In the genomic region with DNA sequence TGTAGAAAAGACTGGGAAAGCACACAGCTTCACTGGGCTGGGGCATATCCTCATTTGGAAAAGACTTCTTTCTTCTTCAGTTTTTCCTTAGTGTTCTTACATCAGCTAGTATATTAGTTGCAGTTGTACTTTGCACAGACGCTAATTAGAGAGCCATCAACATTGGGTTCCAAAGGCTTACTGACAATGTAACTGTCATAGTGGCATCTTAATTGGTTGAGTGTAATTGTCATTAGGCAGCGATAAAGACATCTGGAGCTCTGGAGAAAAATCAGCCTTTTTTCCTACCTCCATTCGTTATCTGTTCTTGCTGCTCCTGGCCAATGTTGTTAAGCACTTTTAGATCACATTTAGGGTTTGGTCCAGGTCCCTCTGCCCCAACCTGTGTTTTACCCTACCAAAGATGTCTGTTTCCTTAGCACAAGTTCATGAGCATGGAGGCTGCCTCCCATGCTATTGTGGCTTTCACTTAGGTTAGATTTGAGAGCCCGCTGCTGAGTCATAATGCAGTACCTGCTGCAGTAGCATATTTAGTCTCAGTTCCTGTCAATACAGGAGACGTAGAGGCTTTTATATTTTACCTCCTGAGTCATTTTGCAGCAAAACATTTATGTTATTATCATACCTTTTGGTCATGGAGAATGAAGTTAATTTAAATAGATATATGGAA, we compare ENCODE assay signal across 8 cellular contexts. TPM values are rescaled to one million over a fixed set of nuclear protein-coding genes. Genes with fewer than 3 reads are reported as not detected.
DNase-seq lines count a peak whose midpoint lies in the region; ATAC-seq and TF ChIP-seq lines count a peak whose summit lies in the region.

No MANE protein-coding gene starts in this region.

- H3K27me3 Mint-ChIP-seq in activated CD8-positive, alpha-beta T cell treated with anti-CD3 and anti-CD28 coated beads for 36 hours, result no peaks in the 10 kb centered on the region

- no peaks in the 10 kb centered on the region for H3K4me1 ChIP-seq in effector memory CD4-positive, alpha-beta T cell (ENCODE audit: control insufficient read depth, insufficient read depth, low read length, poor library complexity, severe bottlenecking)

- H3K36me3 ChIP-seq in effector memory CD4-positive, alpha-beta T cell (ENCODE audit: control insufficient read depth, insufficient read depth, low read length), result no peaks in the 10 kb centered on the region

- H3K4me3 ChIP-seq in effector memory CD4-positive, alpha-beta T cell (ENCODE audit: insufficient read depth, low read depth, low read length, poor library complexity, severe bottlenecking), result no peak overlapping the region

- TF ChIP-seq CTCF in activated CD8-positive, alpha-beta T cell treated with anti-CD3 and anti-CD28 coated beads for 36 hours (IDR thresholded peaks at IDR 0.05), result no peak

- H3K9me3 ChIP-seq in effector memory CD4-positive, alpha-beta T cell (ENCODE audit: control insufficient read depth, low read length), result no peaks in the 10 kb centered on the region

- H3K36me3 Mint-ChIP-seq in activated CD8-positive, alpha-beta T cell treated with anti-CD3 and anti-CD28 coated beads for 36 hours (ENCODE audit: low read depth), result no peaks in the 10 kb centered on the region

- ATAC-seq in HG02943 (IDR thresholded peaks at IDR 0.05; ENCODE audit: low read depth, unreplicated experiment), result peak; percentile 80
- peak; percentile 94 for ATAC-seq in activated CD8-positive, alpha-beta T cell treated with anti-CD3 and anti-CD28 coated beads for 36 hours

- POLR2A ChIA-PET in activated CD8-positive, alpha-beta T cell treated with anti-CD3 and anti-CD28 coated beads for 36 hours (lab: Charles Lee), result interaction anchor here (1.0 to 1.2 kb wide), 2 partner anchors 33 to 138 kb away, joined by 3 to 4 read pairs; no protein-coding TSS in a partner anchor

- H3K9me3 Mint-ChIP-seq in activated CD8-positive, alpha-beta T cell treated with anti-CD3 and anti-CD28 coated beads for 36 hours, result no peaks in the 10 kb centered on the region

- H3K27ac ChIP-seq in effector memory CD4-positive, alpha-beta T cell (ENCODE audit: insufficient read depth, low read length, poor library complexity, severe bottlenecking), result no peak overlapping the region

- intact Hi-C loops in activated CD8-positive, alpha-beta T cell treated with anti-CD3 and anti-CD28 coated beads for 36 hours (cut with micrococcal nuclease), result loop anchor here (10.0 kb wide), 1 partner anchor 255 kb away; no protein-coding TSS in a partner anchor

- H3K27ac Mint-ChIP-seq in activated CD8-positive, alpha-beta T cell treated with anti-CD3 and anti-CD28 coated beads for 36 hours, result no peak overlapping the region

- H3K4me1 Mint-ChIP-seq in activated CD8-positive, alpha-beta T cell treated with anti-CD3 and anti-CD28 coated beads for 36 hours (ENCODE audit: low read depth), result peaks cover 35% of the 10 kb centered on the region

- CTCF ChIA-PET in activated CD8-positive, alpha-beta T cell treated with anti-CD3 and anti-CD28 coated beads for 36 hours (lab: Charles Lee), result interaction anchor here (0.8 to 2.2 kb wide), 6 partner anchors 14 to 256 kb away, joined by 3 to 8 read pairs (median 3); no protein-coding TSS in a partner anchor

- peak in 2 of 3 experiments; percentile 11 to 12 for DNase-seq in activated CD8-positive, alpha-beta memory T cell treated with anti-CD3 and anti-CD28 coated beads for 48 hours (ENCODE audit: low read depth in 2 of 3, low spot score in 2 of 3)
- DNase-seq in activated CD8-positive, alpha-beta memory T cell treated with anti-CD3 and anti-CD28 coated beads, Interleukin-2, amount 50 U/mL, for 4 hours, result no peak
- peak; percentile 78 for DNase-seq in activated CD8-positive, alpha-beta T cell treated with anti-CD3 and anti-CD28 coated beads for 36 hours
- peak; percentile 13 to 34 for DNase-seq in stimulated activated CD8-positive, alpha-beta memory T cell treated with anti-CD3 and anti-CD28 coated beads, Interleukin-2, amount 100 ng/mL, for 48 hours (ENCODE audit: low read depth in 2 of 2)
- DNase-seq in effector memory CD4-positive, alpha-beta T cell, result no peak
- no peak for DNase-seq in SKM-1 (lab: John Stamatoyannopoulos, UW; ENCODE audit: unreplicated experiment)
- DNase-seq in NCI-H1694 treated with DMSO at 0.1 percent for 48 hours (lab: John Stamatoyannopoulos, UW), result no peak

- no peak overlapping the region for H3K4me3 Mint-ChIP-seq in activated CD8-positive, alpha-beta T cell treated with anti-CD3 and anti-CD28 coated beads for 36 hours

- H3K27me3 ChIP-seq in effector memory CD4-positive, alpha-beta T cell (replicated peaks; ENCODE audit: control insufficient read depth, insufficient read depth, low read length, poor library complexity, severe bottlenecking), result no peaks in the 10 kb centered on the region

RNA-seq across cellular contexts. Expression of gene FBXW8, which starts 49.2 kb away (rescaled TPM):
- total RNA-seq in activated CD8-positive, alpha-beta T cell treated with anti-CD3 and anti-CD28 coated beads for 36 hours, result 1 to 10 TPM; 7.0 to 8.5 TPM

Comparison
In these comparisons a context has a peak if more than half of its experiments do, and no peak if none do; other contexts are left out.
1. DNase-seq: peak in activated CD8-positive, alpha-beta memory T cell treated with anti-CD3 and anti-CD28 coated beads for 48 hours (2 of 3), activated CD8-positive, alpha-beta T cell treated with anti-CD3 and anti-CD28 coated beads for 36 hours (single experiment) and stimulated activated CD8-positive, alpha-beta memory T cell treated with anti-CD3 and anti-CD28 coated beads, Interleukin-2, amount 100 ng/mL, for 48 hours (2 of 2); none in activated CD8-positive, alpha-beta memory T cell treated with anti-CD3 and anti-CD28 coated beads, Interleukin-2, amount 50 U/mL, for 4 hours (single experiment), effector memory CD4-positive, alpha-beta T cell (0 of 3), SKM-1 (single experiment) and NCI-H1694 treated with DMSO at 0.1 percent for 48 hours (single experiment).